In the genomic region with DNA sequence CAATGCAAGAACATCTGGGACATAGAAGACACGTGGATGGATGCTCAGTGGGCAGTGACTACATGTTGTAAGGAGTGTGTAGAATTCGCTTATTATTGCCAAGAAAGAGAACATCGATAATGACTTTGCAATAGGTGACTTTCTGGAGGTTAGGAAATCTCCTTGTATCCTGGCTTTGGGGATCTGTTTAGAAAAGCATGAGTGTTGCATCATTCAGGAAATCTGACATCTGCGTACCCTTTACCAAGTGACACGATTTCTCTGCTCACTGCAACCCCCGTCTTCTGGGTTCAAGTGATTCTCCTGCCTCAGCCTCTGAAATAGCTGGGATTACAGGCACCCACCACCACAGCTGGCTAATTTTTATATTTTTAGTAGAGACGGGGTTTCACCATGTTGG, we compare ENCODE assay signal across 32 cellular contexts. TPM values are rescaled to one million over a fixed set of nuclear protein-coding genes. Genes with fewer than 3 reads are reported as not detected.
"Had no signal": no experiment of that assay in that cellular context is flagged by ENCODE, and none has a peak within 500 bp of the region (broad histone marks: within the 10 kb centered on the region; RNA-seq: fewer than 3 reads in every experiment).

No MANE protein-coding gene starts in this region.

- DNase-seq: activated CD4-positive, alpha-beta memory T cell treated with anti-CD3 and anti-CD28 coated beads, Interleukin-2, amount 10 ng/mL, durations not matched to agents 7 days and 5 days; activated CD4-positive, alpha-beta T cell treated with anti-CD3 and anti-CD28 coated beads for 1 hour; activated CD4-positive, alpha-beta T cell treated with anti-CD3 and anti-CD28 coated beads for 48 hours; activated CD4-positive, CD25-positive, alpha-beta regulatory T cell; activated CD8-positive, alpha-beta memory T cell treated with anti-CD3 and anti-CD28 coated beads for 24 hours; activated CD8-positive, alpha-beta memory T cell treated with anti-CD3 and anti-CD28 coated beads, Interleukin-2, amount 10 ng/mL, durations not matched to agents 7 days and 5 days; activated CD8-positive, alpha-beta memory T cell treated with anti-CD3 and anti-CD28 coated beads, Interleukin-2, amount 50 U/mL, for 48 hours; activated effector memory CD4-positive, alpha-beta T cell treated with Interleukin-2 at 50 U/mL for 16 hours; activated naive CD4-positive, alpha-beta T cell treated with anti-CD3 and anti-CD28 coated beads, Interleukin-2, amount 10 ng/mL, durations not matched to agents 7 days and 5 days; activated naive CD8-positive, alpha-beta T cell treated with anti-CD3 and anti-CD28 coated beads, Interleukin-2, amount 50 U/mL, for 24 hours; activated T-cell treated with anti-CD3 and anti-CD28 coated beads, Interleukin-2, amount 50 U/mL, for 48 hours; anterior cingulate cortex; central memory CD4-positive, alpha-beta T cell; NCI-H1105; NCI-H1417 treated with DMSO at 0.1 percent for 48 hours; NCI-H187 treated with DMSO at 0.1 percent for 48 hours; NCI-H2081 treated with DMSO at 0.1 percent for 48 hours; NCI-H226; NCI-H446 treated with DMSO at 0.1 percent for 48 hours; NCI-H524; NCI-H82; PC-3; SIG-M5; T-helper 1 cell; T-helper 2 cell; T-helper 9 cell; WERI-Rb-1 had no signal

- H3K9me3 Mint-ChIP-seq: activated CD4-positive, alpha-beta memory T cell treated with anti-CD3 and anti-CD28 coated beads, Interleukin-2, amount 10 ng/mL, durations not matched to agents 7 days and 5 days; activated naive CD4-positive, alpha-beta T cell treated with anti-CD3 and anti-CD28 coated beads, Interleukin-2, amount 10 ng/mL, durations not matched to agents 7 days and 5 days; activated naive CD8-positive, alpha-beta T cell treated with anti-CD3 and anti-CD28 coated beads, Interleukin-2, amount 50 U/mL, for 24 hours; brain had no signal

- H3K27ac ChIP-seq: RWPE1, WERI-Rb-1 had no signal

- H3K4me1 Mint-ChIP-seq: activated naive CD4-positive, alpha-beta T cell treated with anti-CD3 and anti-CD28 coated beads, Interleukin-2, amount 10 ng/mL, durations not matched to agents 7 days and 5 days; activated naive CD8-positive, alpha-beta T cell treated with anti-CD3 and anti-CD28 coated beads, Interleukin-2, amount 50 U/mL, for 24 hours had no signal

- H3K36me3 Mint-ChIP-seq: activated CD8-positive, alpha-beta memory T cell treated with anti-CD3 and anti-CD28 coated beads, Interleukin-2, amount 10 ng/mL, durations not matched to agents 7 days and 5 days; activated naive CD4-positive, alpha-beta T cell treated with anti-CD3 and anti-CD28 coated beads, Interleukin-2, amount 10 ng/mL, durations not matched to agents 7 days and 5 days; activated naive CD8-positive, alpha-beta T cell; brain had no signal

- H3K36me3 ChIP-seq: WERI-Rb-1 had no signal

- H3K27me3 Mint-ChIP-seq: activated CD4-positive, alpha-beta memory T cell treated with anti-CD3 and anti-CD28 coated beads, Interleukin-2, amount 10 ng/mL, durations not matched to agents 7 days and 5 days; activated naive CD4-positive, alpha-beta T cell treated with anti-CD3 and anti-CD28 coated beads, Interleukin-2, amount 10 ng/mL, durations not matched to agents 7 days and 5 days; brain had no signal

- H3K27ac Mint-ChIP-seq: activated CD4-positive, alpha-beta memory T cell treated with anti-CD3 and anti-CD28 coated beads, Interleukin-2, amount 10 ng/mL, durations not matched to agents 7 days and 5 days; activated CD8-positive, alpha-beta memory T cell treated with anti-CD3 and anti-CD28 coated beads, Interleukin-2, amount 10 ng/mL, durations not matched to agents 7 days and 5 days; activated naive CD4-positive, alpha-beta T cell treated with anti-CD3 and anti-CD28 coated beads, Interleukin-2, amount 10 ng/mL, durations not matched to agents 7 days and 5 days; activated naive CD8-positive, alpha-beta T cell; activated naive CD8-positive, alpha-beta T cell treated with anti-CD3 and anti-CD28 coated beads, Interleukin-2, amount 50 U/mL, for 24 hours had no signal

- H3K4me3 Mint-ChIP-seq: activated CD4-positive, alpha-beta memory T cell treated with anti-CD3 and anti-CD28 coated beads, Interleukin-2, amount 10 ng/mL, durations not matched to agents 7 days and 5 days; activated CD8-positive, alpha-beta memory T cell treated with anti-CD3 and anti-CD28 coated beads, Interleukin-2, amount 10 ng/mL, durations not matched to agents 7 days and 5 days; activated naive CD4-positive, alpha-beta T cell treated with anti-CD3 and anti-CD28 coated beads, Interleukin-2, amount 10 ng/mL, durations not matched to agents 7 days and 5 days; activated naive CD8-positive, alpha-beta T cell; activated naive CD8-positive, alpha-beta T cell treated with anti-CD3 and anti-CD28 coated beads, Interleukin-2, amount 50 U/mL, for 24 hours; brain had no signal

- ATAC-seq: activated CD8-positive, alpha-beta memory T cell treated with anti-CD3 and anti-CD28 coated beads, Interleukin-2, amount 10 ng/mL, durations not matched to agents 7 days and 5 days; activated naive CD8-positive, alpha-beta T cell treated with anti-CD3 and anti-CD28 coated beads, Interleukin-2, amount 50 U/mL, for 24 hours; PC-3; Right ventricle myocardium inferior; SK-N-SH treated with all-trans-retinoic acid at 6 μM for 48 hours had no signal

RNA-seq across cellular contexts. Expression of a gene that starts 23.2 kb away (rescaled TPM):
- total RNA-seq: activated CD4-positive, alpha-beta memory T cell treated with anti-CD3 and anti-CD28 coated beads, Interleukin-2, amount 10 ng/mL, durations not matched to agents 7 days and 5 days; activated CD8-positive, alpha-beta memory T cell treated with anti-CD3 and anti-CD28 coated beads, Interleukin-2, amount 10 ng/mL, durations not matched to agents 7 days and 5 days had no signal
